17 cellular contexts compared by ENCODE assay signal in genomic region chr2:101105654-101106053, GRCh38. TPM values are rescaled to one million over a fixed set of nuclear protein-coding genes. Genes with fewer than 3 reads are reported as not detected.
DNase-seq lines count a peak whose midpoint lies in the region; ATAC-seq and TF ChIP-seq lines count a peak whose summit lies in the region.
"Had no signal": no experiment of that assay in that cellular context is flagged by ENCODE, and none has a peak within 500 bp of the region (broad histone marks: within the 10 kb centered on the region; RNA-seq: fewer than 3 reads in every experiment).

No MANE protein-coding gene starts in this region.

- CTCF ChIA-PET in PC-9 (lab: Charles Lee) (no interaction called here), PC-3 (lab: Charles Lee) (no interaction called here)

- TF ChIP-seq POLR2A in stomach (IDR thresholded peaks at IDR 0.05): no peak

- intact Hi-C loops in left ventricle myocardium inferior (cut with micrococcal nuclease): no loop called here
- intact Hi-C loops in right cardiac atrium (cut with DNase I): no loop called here
- intact Hi-C loops in PC-9 (cut with micrococcal nuclease; ENCODE audit: unreplicated experiment): no loop called here
- intact Hi-C loops in mucosa of descending colon (cut with DNase I, micrococcal nuclease): no loop called here
- intact Hi-C loops in stomach (cut with DNase I; ENCODE audit: low total_unique reads): no loop called here
- intact Hi-C loops in PC-3 (cut with micrococcal nuclease): no loop called here

- H2AFZ ChIP-seq in PC-9 (no peak overlapping the region), PC-3 (ENCODE audit: low read length) (no peak overlapping the region)

- TF ChIP-seq CTCF in left ventricle myocardium inferior (IDR thresholded peaks at IDR 0.05; ENCODE audit: borderline replicate concordance) (no peak), PC-9 (conservative IDR thresholded peaks at IDR 0.05) (no peak), mucosa of descending colon (IDR thresholded peaks at IDR 0.05) (no peak), stomach (IDR thresholded peaks at IDR 0.05) (no peak), PC-3 (conservative IDR thresholded peaks at IDR 0.05; ENCODE audit: low read depth, low read length) (no peak)

- H3K4me3 ChIP-seq in left ventricle myocardium inferior: no peak overlapping the region
- no peak overlapping the region for H3K4me3 ChIP-seq in right cardiac atrium (ENCODE audit: low read length)
- H3K4me3 ChIP-seq in PC-9: no peak overlapping the region
- no peak overlapping the region for H3K4me3 ChIP-seq in mucosa of descending colon
- H3K4me3 ChIP-seq in stomach: no peak overlapping the region
- H3K4me3 ChIP-seq in PC-3 (ENCODE audit: low read length): no peak overlapping the region

- H3K9ac ChIP-seq in PC-3 (ENCODE audit: low read length): no peak overlapping the region

- H4K20me1 ChIP-seq in PC-9 (ENCODE audit: insufficient read depth): no peaks in the 10 kb centered on the region
- H4K20me1 ChIP-seq in PC-3 (ENCODE audit: low read length): peaks cover 39% of the 10 kb centered on the region

- no TSS peak for BruUV-seq in PC-9 (replicated peaks; lab: Mats Ljungman, UMichigan)
- BruUV-seq in PC-3 (replicated peaks; lab: Mats Ljungman, UMichigan): no TSS peak

- peaks cover 16% of the 10 kb centered on the region for H3K9me3 ChIP-seq in left ventricle myocardium inferior (replicated peaks)
- no peaks in the 10 kb centered on the region for H3K9me3 ChIP-seq in right cardiac atrium (ENCODE audit: control insufficient read depth, low read length)
- H3K9me3 ChIP-seq in PC-9 (ENCODE audit: insufficient read depth, low read depth): peaks cover 5% of the 10 kb centered on the region; the same call in 1 of the 2 replicates
- peaks cover 2% of the 10 kb centered on the region for H3K9me3 ChIP-seq in mucosa of descending colon
- peaks cover 0 to 7% (median 3%) of the 10 kb centered on the region in 4 donors for H3K9me3 ChIP-seq in stomach
- no peaks in the 10 kb centered on the region for H3K9me3 ChIP-seq in PC-3 (ENCODE audit: low read length)

- H3K4me2 ChIP-seq in PC-9 (no peak overlapping the region), PC-3 (ENCODE audit: low read length) (no peak overlapping the region)

- H3K27me3 ChIP-seq in left ventricle myocardium inferior (ENCODE audit: low read depth) (no peaks in the 10 kb centered on the region), right cardiac atrium (ENCODE audit: control insufficient read depth, insufficient read depth) (no peaks in the 10 kb centered on the region), PC-9 (ENCODE audit: insufficient read depth, low read depth) (no peaks in the 10 kb centered on the region), stomach (no peaks in the 10 kb centered on the region), PC-3 (ENCODE audit: low read length) (no peaks in the 10 kb centered on the region)

- TF ChIP-seq EP300 in stomach (IDR thresholded peaks at IDR 0.05): no peak

- H3F3A ChIP-seq in PC-9 (ENCODE audit: insufficient read depth, low read depth) (peaks cover 10% of the 10 kb centered on the region; the same call in 1 of the 2 replicates), PC-3 (ENCODE audit: low read length, unreplicated experiment) (no peaks in the 10 kb centered on the region)

- H3K36me3 ChIP-seq in left ventricle myocardium inferior (no peaks in the 10 kb centered on the region), PC-9 (ENCODE audit: low read depth) (peaks cover 6% of the 10 kb centered on the region; the same call in 1 of the 2 replicates), mucosa of descending colon (ENCODE audit: low read depth) (no peaks in the 10 kb centered on the region), stomach (no peaks in the 10 kb centered on the region), PC-3 (ENCODE audit: low read depth, low read length) (peaks cover 6% of the 10 kb centered on the region; the same call in 1 of the 2 replicates)

- WGBS in right cardiac atrium: 81% methylated on average over 4 of the region's 4 CpGs
- 26 to 68% (median 49%) methylated on average over 4 of the region's 4 CpGs for WGBS in stomach, 5 donors

- H3K79me2 ChIP-seq in PC-9 (ENCODE audit: low read depth) (peaks cover 99% of the 10 kb centered on the region), PC-3 (ENCODE audit: low read length) (peaks cover 97% of the 10 kb centered on the region)

- H3K4me1 ChIP-seq in left ventricle myocardium inferior (peaks cover 69% of the 10 kb centered on the region), right cardiac atrium (ENCODE audit: control insufficient read depth, insufficient read depth, low read length) (peaks cover 22% of the 10 kb centered on the region), PC-9 (replicated peaks; ENCODE audit: insufficient read depth) (peaks cover 8% of the 10 kb centered on the region; the same call in 1 of the 2 replicates), mucosa of descending colon (ENCODE audit: low read depth) (peaks cover 17% of the 10 kb centered on the region), stomach (peaks cover 34 to 70% (median 51%) of the 10 kb centered on the region in 4 donors), PC-3 (ENCODE audit: insufficient read depth, low read length) (peaks cover 34% of the 10 kb centered on the region)

- POLR2A ChIA-PET in PC-9 (lab: Charles Lee; ENCODE audit: unreplicated experiment) (no interaction called here), PC-3 (lab: Charles Lee; ENCODE audit: unreplicated experiment) (no interaction called here)

- no peak for ATAC-seq in right cardiac atrium
- ATAC-seq in mucosa of descending colon: peak; percentile 56
- no peak for ATAC-seq in HG02840 (IDR thresholded peaks at IDR 0.05; ENCODE audit: low FRiP score, unreplicated experiment)
- no peak for ATAC-seq in PC-3
- ATAC-seq: HCT116, SK-N-SH treated with all-trans-retinoic acid at 6 μM for 48 hours had no signal

- DNase-seq in left ventricle myocardium inferior (no peak), right cardiac atrium (no peak), PC-9 (no peak), mucosa of descending colon (no peak), stomach (no peak), NOMO-1 treated with dmso at 0.1 percent for 144 hours (lab: John Stamatoyannopoulos, UW; ENCODE audit: unreplicated experiment) (no peak), PC-3 (no peak)
- DNase-seq: DMS79, Kasumi-1, NCI-H1694 treated with DMSO at 0.1 percent for 48 hours, NCI-H2081 treated with DMSO at 0.1 percent for 48 hours, NCI-H446, NCI-H526 had no signal

- H3K27ac ChIP-seq in left ventricle myocardium inferior (replicated peaks) (peak overlapping the region; percentile 93), right cardiac atrium (ENCODE audit: low read length) (no peak overlapping the region), PC-9 (peak overlapping the region; percentile 13; the same call in 1 of the 2 replicates), stomach (peak overlapping the region in 4 of 5 donors; percentile 41 to 83 (median 62)), PC-3 (ENCODE audit: low read length) (no peak overlapping the region)
- H3K27ac ChIP-seq: RWPE1 had no signal

- no peaks in the 10 kb centered on the region for H3K9me2 ChIP-seq in PC-9 (ENCODE audit: insufficient read depth)
- no peaks in the 10 kb centered on the region for H3K9me2 ChIP-seq in PC-3 (replicated peaks; ENCODE audit: low read length)

RNA-seq across cellular contexts. Expression of gene TBC1D8, which starts 45.5 kb away (rescaled TPM):
- 45.0 TPM for total RNA-seq in left ventricle myocardium inferior
- total RNA-seq in right cardiac atrium: 10 to 100 TPM; 42.3 to 79.5 (median 52.2) TPM
- polyA plus RNA-seq in right cardiac atrium: 36.4 TPM
- total RNA-seq in PC-9 (2021): 25.2 and 25.3 TPM in 2 replicates
- 10 to 100 TPM; 14.4 to 28.8 (median 17.7) TPM for total RNA-seq in mucosa of descending colon
- total RNA-seq in stomach: 100 to 1,000 TPM in 3 of 5 donors, 10 to 100 TPM in 2; 74.2 to 179 (median 120) TPM
- polyA plus RNA-seq in stomach: 10 to 100 TPM in 2 of 3 donors, 1 to 10 TPM in 1; 9.9 to 22.0 (median 13.0) TPM
- 39.7 and 41.7 TPM in 2 replicates for total RNA-seq in PC-3 (2014; rRNA removed)

Comparison
In these comparisons a context has a peak if more than half of its experiments do, and no peak if none do; other contexts are left out.
1. H3K27ac ChIP-seq: peak in left ventricle myocardium inferior (single experiment), PC-9 (single experiment) and stomach (4 of 5); none in right cardiac atrium (single experiment) and PC-3 (single experiment).